Comparison of ENCODE assay signal across 8 cellular contexts in the genomic region with DNA sequence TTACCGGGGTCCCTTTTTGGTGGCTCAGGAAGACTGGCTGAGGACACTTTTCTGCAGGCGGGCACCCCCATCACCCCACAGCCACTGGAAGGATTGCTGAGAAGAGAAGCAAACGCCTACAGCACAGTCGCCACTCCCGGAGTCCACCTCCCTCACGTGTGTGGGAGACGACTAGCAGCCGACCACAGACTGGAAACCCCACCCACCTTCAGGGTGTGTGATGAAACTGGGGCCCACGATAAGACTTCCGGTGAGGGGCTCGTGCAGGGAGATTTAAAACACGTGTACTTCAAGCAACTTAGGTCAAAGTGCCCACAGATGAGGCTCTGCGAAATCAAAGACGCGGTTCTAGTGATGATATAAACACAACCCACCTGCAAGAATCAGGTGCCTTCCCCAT. TPM values are rescaled to one million over a fixed set of nuclear protein-coding genes. Genes with fewer than 3 reads are reported as not detected.
DNase-seq lines count a peak whose midpoint lies in the region; ATAC-seq, FAIRE-seq and TF ChIP-seq lines count a peak whose summit lies in the region.

No MANE protein-coding gene starts in this region.

- intact Hi-C loops in GM12878 (cut with micrococcal nuclease; ENCODE audit: unreplicated experiment), result no loop called here

- 34% methylated on average over 15 of the region's 15 CpGs for WGBS in GM12878 (ENCODE audit: insufficient coverage, insufficient replicate concordance, low lambda C conversion rate, missing lambda C conversion rate)

- no peaks in the 10 kb centered on the region for H3K27me3 ChIP-seq in GM12878 (replicated peaks in 1 of 2; ENCODE audit: control insufficient read depth in 2 of 2, insufficient read depth in 2 of 2, low read length in 1 of 2)

- H3K79me2 ChIP-seq in GM12878 (ENCODE audit: control insufficient read depth, insufficient read depth, low read length), result peaks cover 47% of the 10 kb centered on the region

- no peak for TF ChIP-seq RAD21 in GM12878 (IDR thresholded peaks at IDR 0.05; ENCODE audit: insufficient read depth, low read depth, low read length)

- peaks cover 60% of the 10 kb centered on the region for H3K4me1 ChIP-seq in GM12878 (ENCODE audit: control insufficient read depth, insufficient read depth, low read length)

- H3K27ac ChIP-seq in GM12878 (ENCODE audit: control insufficient read depth, insufficient read depth), result peak overlapping the region; percentile 71

- H3K9me3 ChIP-seq in GM12878 (replicated peaks; ENCODE audit: control insufficient read depth, insufficient read depth, low read length), result no peaks in the 10 kb centered on the region; the same call in 1 of the 3 replicates

- peak overlapping the region; percentile 17 for H3K4me2 ChIP-seq in GM12878 (ENCODE audit: control insufficient read depth, insufficient read depth)

- TF ChIP-seq CTCF in GM12878 (IDR thresholded peaks at IDR 0.05 in 2 of 3, conservative IDR thresholded peaks at IDR 0.05 in 1 of 3; ENCODE audit: control insufficient read depth in 2 of 3, extremely low read depth in 1 of 3, insufficient read depth in 1 of 3, low read depth in 3 of 3, low read length in 3 of 3), result no peak

- no peak overlapping the region for H2AFZ ChIP-seq in GM12878 (ENCODE audit: control insufficient read depth, low read depth, low read length)

- peak; percentile 64 for DNase-seq in activated CD4-positive, alpha-beta T cell treated with anti-CD3 and anti-CD28 coated beads for 1 hour
- DNase-seq in GM12878 (ENCODE audit: low read depth, low spot score) (no peak), medulla oblongata (ENCODE audit: extremely low spot score) (no peak), NCI-H1436 (lab: John Stamatoyannopoulos, UW) (no peak), NCI-H524 (lab: John Stamatoyannopoulos, UW) (no peak)
- peak; percentile 69 for DNase-seq in stimulated activated CD4-positive, alpha-beta T cell treated with anti-CD3 and anti-CD28 coated beads, Interleukin-4, amount 100 ng/mL, for 1 hour

- TF ChIP-seq EP300 in GM12878 (IDR thresholded peaks at IDR 0.05; ENCODE audit: borderline replicate concordance in 1 of 2, control insufficient read depth in 1 of 2, low read depth in 2 of 2, low read length in 2 of 2), result no peak

- BruUV-seq in GM12878 (replicated peaks; lab: Mats Ljungman, UMichigan), result no TSS peak

- FAIRE-seq in GM12878 (lab: Jason Lieb, UNC), result no peak

- H3K9ac ChIP-seq in GM12878 (ENCODE audit: control insufficient read depth, insufficient read depth, low read length), result no peak overlapping the region

- SMC1A ChIA-PET in GM12878 (lab: Charles Lee; ENCODE audit: uncharacterized antibody, unreplicated experiment), result interaction anchor here (0.9 to 6.4 kb wide), 8 partner anchors 10 to 45 kb away, joined by 4 to 38 read pairs (median 8); no protein-coding TSS in a partner anchor

- RAD21 ChIA-PET in GM12878 (lab: Charles Lee; ENCODE audit: unreplicated experiment), result interaction anchor here (2.2 kb wide), 1 partner anchor 16 kb away, joined by 14 read pairs; no protein-coding TSS in a partner anchor

- CTCF ChIA-PET in GM12878 (lab: Yijun Ruan, JAX), result interaction anchor here (1.1 to 6.1 kb wide), 2 partner anchors 17 to 105 kb away, joined by 3 to 49 read pairs; no protein-coding TSS in a partner anchor

- in situ Hi-C loops in GM18951 (cut with MboI; ENCODE audit: low sequenced_read_pairs, unreplicated experiment) (no loop called here), GM12878 (cut with MboI) (loop anchor here (25.0 kb wide), 1 partner anchor 1894 kb away; a partner anchor contains a TSS)

- peaks cover 2% of the 10 kb centered on the region; the same call in 1 of the 2 replicates for H4K20me1 ChIP-seq in GM12878 (ENCODE audit: control insufficient read depth, insufficient read depth)

- H3K4me3 ChIP-seq in GM12878, result no peak overlapping the region; the same call in 1 of the 2 replicates

- TF ChIP-seq POLR2A in GM18951 (IDR thresholded peaks at IDR 0.05; ENCODE audit: extremely low read depth, insufficient read depth, insufficient read length) (peak; percentile 30), GM12878 (IDR thresholded peaks at IDR 0.05; ENCODE audit: low read depth, low read length) (no peak)

- POLR2A ChIA-PET in GM12878 (lab: Charles Lee), result interaction anchor here (1.1 to 2.9 kb wide), 3 partner anchors 17 to 24 kb away, joined by 3 to 22 read pairs (median 6); no protein-coding TSS in a partner anchor

- ATAC-seq in GM12878, result no peak
- no peak for ATAC-seq in HG02610 (IDR thresholded peaks at IDR 0.05; ENCODE audit: unreplicated experiment)

- peaks cover 3 to 8% of the 10 kb centered on the region in 2 experiments for H3K36me3 ChIP-seq in GM12878 (ENCODE audit: control insufficient read depth in 2 of 2, insufficient read depth in 2 of 2, low read length in 1 of 2)

TF ChIP-seq in GM12878, 131 proteins besides CTCF, POLR2A, EP300 and RAD21 (continues in another document):
- TF ChIP-seq RUNX3 (IDR thresholded peaks at IDR 0.05; ENCODE audit: low read length), result peak; percentile 81
- TF ChIP-seq, protein P1, sequence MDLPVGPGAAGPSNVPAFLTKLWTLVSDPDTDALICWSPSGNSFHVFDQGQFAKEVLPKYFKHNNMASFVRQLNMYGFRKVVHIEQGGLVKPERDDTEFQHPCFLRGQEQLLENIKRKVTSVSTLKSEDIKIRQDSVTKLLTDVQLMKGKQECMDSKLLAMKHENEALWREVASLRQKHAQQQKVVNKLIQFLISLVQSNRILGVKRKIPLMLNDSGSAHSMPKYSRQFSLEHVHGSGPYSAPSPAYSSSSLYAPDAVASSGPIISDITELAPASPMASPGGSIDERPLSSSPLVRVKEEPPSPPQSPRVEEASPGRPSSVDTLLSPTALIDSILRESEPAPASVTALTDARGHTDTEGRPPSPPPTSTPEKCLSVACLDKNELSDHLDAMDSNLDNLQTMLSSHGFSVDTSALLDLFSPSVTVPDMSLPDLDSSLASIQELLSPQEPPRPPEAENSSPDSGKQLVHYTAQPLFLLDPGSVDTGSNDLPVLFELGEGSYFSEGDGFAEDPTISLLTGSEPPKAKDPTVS (IDR thresholded peaks at IDR 0.05; ENCODE audit: low read depth, low read length), result no peak
- no peak for TF ChIP-seq ESRRA (IDR thresholded peaks at IDR 0.05; ENCODE audit: low read length)
- no peak for TF ChIP-seq NRF1 (conservative IDR thresholded peaks at IDR 0.05; ENCODE audit: low read depth, low read length)
- no peak for TF ChIP-seq CHD4 (IDR thresholded peaks at IDR 0.05)
- TF ChIP-seq, protein P2, sequence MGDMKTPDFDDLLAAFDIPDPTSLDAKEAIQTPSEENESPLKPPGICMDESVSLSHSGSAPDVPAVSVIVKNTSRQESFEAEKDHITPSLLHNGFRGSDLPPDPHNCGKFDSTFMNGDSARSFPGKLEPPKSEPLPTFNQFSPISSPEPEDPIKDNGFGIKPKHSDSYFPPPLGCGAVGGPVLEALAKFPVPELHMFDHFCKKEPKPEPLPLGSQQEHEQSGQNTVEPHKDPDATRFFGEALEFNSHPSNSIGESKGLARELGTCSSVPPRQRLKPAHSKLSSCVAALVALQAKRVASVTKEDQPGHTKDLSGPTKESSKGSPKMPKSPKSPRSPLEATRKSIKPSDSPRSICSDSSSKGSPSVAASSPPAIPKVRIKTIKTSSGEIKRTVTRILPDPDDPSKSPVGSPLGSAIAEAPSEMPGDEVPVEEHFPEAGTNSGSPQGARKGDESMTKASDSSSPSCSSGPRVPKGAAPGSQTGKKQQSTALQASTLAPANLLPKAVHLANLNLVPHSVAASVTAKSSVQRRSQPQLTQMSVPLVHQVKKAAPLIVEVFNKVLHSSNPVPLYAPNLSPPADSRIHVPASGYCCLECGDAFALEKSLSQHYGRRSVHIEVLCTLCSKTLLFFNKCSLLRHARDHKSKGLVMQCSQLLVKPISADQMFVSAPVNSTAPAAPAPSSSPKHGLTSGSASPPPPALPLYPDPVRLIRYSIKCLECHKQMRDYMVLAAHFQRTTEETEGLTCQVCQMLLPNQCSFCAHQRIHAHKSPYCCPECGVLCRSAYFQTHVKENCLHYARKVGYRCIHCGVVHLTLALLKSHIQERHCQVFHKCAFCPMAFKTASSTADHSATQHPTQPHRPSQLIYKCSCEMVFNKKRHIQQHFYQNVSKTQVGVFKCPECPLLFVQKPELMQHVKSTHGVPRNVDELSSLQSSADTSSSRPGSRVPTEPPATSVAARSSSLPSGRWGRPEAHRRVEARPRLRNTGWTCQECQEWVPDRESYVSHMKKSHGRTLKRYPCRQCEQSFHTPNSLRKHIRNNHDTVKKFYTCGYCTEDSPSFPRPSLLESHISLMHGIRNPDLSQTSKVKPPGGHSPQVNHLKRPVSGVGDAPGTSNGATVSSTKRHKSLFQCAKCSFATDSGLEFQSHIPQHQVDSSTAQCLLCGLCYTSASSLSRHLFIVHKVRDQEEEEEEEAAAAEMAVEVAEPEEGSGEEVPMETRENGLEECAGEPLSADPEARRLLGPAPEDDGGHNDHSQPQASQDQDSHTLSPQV (IDR thresholded peaks at IDR 0.05), result no peak
- 0 out of 2 replicates have a peak, but pooled peaks have one; percentile 23 for TF ChIP-seq CBFB (IDR thresholded peaks at IDR 0.05; ENCODE audit: low read depth)

RNA-seq across cellular contexts. Expression of a gene that starts 26.3 kb away (rescaled TPM):
- total RNA-seq in GM12878 (2013; cell fraction: nucleolus; rRNA removed), result 143 and 147 TPM in 2 replicates
- total RNA-seq in GM12878 (2014; rRNA removed), result 41.1 and 43.2 TPM in 2 replicates
- total RNA-seq in GM12878 (2014; rRNA removed; fragmentation: Illumina TruSeq; extraction: Trizol), result 33.5 and 34.6 TPM in 2 replicates
- total RNA-seq in GM12878 (2021), result 52.5 and 55.8 TPM in 2 replicates
- polyA plus RNA-seq in GM12878 (2011; ENCODE audit: low read depth), result 19.6 TPM
- polyA plus RNA-seq in GM12878 (2011; rRNA removed), result 67.8 and 75.9 TPM in 2 replicates
- 43.5 and 56.5 TPM in 2 replicates for polyA plus RNA-seq in GM12878 (2011; cell fraction: cytosol; rRNA removed)
- polyA plus RNA-seq in GM12878 (2011; cell fraction: nucleus; rRNA removed), result 42.3 and 48.6 TPM in 2 replicates
- 22.9 and 32.1 TPM in 2 replicates for polyA plus RNA-seq in GM12878 (2012)
- 38.6 and 41.9 TPM in 2 replicates for polyA plus RNA-seq in GM12878 (2014; fragmentation: Illumina TruSeq; extraction: Trizol)
- 10 to 100 TPM; 12.2 to 13.3 TPM for polyA plus RNA-seq in GM12878 (2014; fragmentation: Nextera tagmentation; extraction: Ambion mirVana)
- polyA plus RNA-seq in GM12878 (2014; rRNA removed), result 34.0 and 35.0 TPM in 2 replicates
- polyA plus RNA-seq in GM12878 (2016; fragmentation: Nextera tagmentation; extraction: Ambion mirVana), result 10 to 100 TPM; 42.2 to 42.4 TPM
- polyA minus RNA-seq in GM12878 (2011; rRNA and poly(A)+ RNA removed), result 65.0 and 79.1 TPM in 2 replicates
- polyA minus RNA-seq in GM12878 (2011; cell fraction: cytosol; rRNA and poly(A)+ RNA removed), result 29.4 and 33.1 TPM in 2 replicates
- polyA minus RNA-seq in GM12878 (2011; cell fraction: nucleus; rRNA and poly(A)+ RNA removed), result 36.0 and 54.1 TPM in 2 replicates

Comparison
In these comparisons a context has a peak if more than half of its experiments do, and no peak if none do; other contexts are left out.
1. DNase-seq: peak in activated CD4-positive, alpha-beta T cell treated with anti-CD3 and anti-CD28 coated beads for 1 hour (single experiment) and stimulated activated CD4-positive, alpha-beta T cell treated with anti-CD3 and anti-CD28 coated beads, Interleukin-4, amount 100 ng/mL, for 1 hour (single experiment); none in GM12878 (single experiment), medulla oblongata (single experiment), NCI-H1436 (single experiment) and NCI-H524 (0 of 2).